8 cellular contexts compared by ENCODE assay signal in genomic region chr3:138186803-138187295, GRCh38. TPM values are rescaled to one million over a fixed set of nuclear protein-coding genes. Genes with fewer than 3 reads are reported as not detected.
DNase-seq lines count a peak whose midpoint lies in the region; ATAC-seq, FAIRE-seq and TF ChIP-seq lines count a peak whose summit lies in the region.

No MANE protein-coding gene starts in this region.

- H3K27ac ChIP-seq in astrocyte (ENCODE audit: low read depth, low read length) = peak overlapping the region; percentile 99
- peak overlapping the region; percentile 99 for H3K27ac ChIP-seq in iPS-18a (ENCODE audit: low read length)
- H3K27ac ChIP-seq in skeletal muscle tissue (ENCODE audit: low read depth, low read length) = peak overlapping the region; percentile 97

- in situ Hi-C loops in HAP-1 (cut with MboI; ENCODE audit: low sequenced_read_pairs) = no loop called here

- no peaks in the 10 kb centered on the region for H3K9me3 Mint-ChIP-seq in T-cell
- H3K9me3 Mint-ChIP-seq in astrocyte (ENCODE audit: unreplicated experiment) = no peaks in the 10 kb centered on the region

- no peaks in the 10 kb centered on the region for H3F3A ChIP-seq in Loucy (ENCODE audit: low read depth)

- H3K4me1 ChIP-seq in HAP-1 (peaks cover 14% of the 10 kb centered on the region), Loucy (ENCODE audit: insufficient read depth, low read length, poor library complexity, severe bottlenecking) (peaks cover 36% of the 10 kb centered on the region), astrocyte (ENCODE audit: insufficient read depth, low read length) (peaks cover 6% of the 10 kb centered on the region), iPS-18a (ENCODE audit: control insufficient read depth, low read depth, low read length) (peaks cover 7% of the 10 kb centered on the region), skeletal muscle tissue (ENCODE audit: control insufficient read depth in 3 of 3, insufficient read depth in 3 of 3, low read length in 3 of 3) (peaks cover 16 to 36% (median 25%) of the 10 kb centered on the region in 3 donors)

- CTCF ChIA-PET in T-cell (lab: Charles Lee) = interaction anchor here (0.6 to 2.4 kb wide), 10 partner anchors 8 to 748 kb away, joined by 3 to 23 read pairs (median 3); partner anchors contain the start of genes DBR1 (in 2 of the 2), CEP70 (in 1 of the 2) and NME9 (in 1 of the 2)

- H3K27me3 Mint-ChIP-seq in T-cell (peaks cover 7 to 14% of the 10 kb centered on the region in 2 donors), astrocyte (ENCODE audit: low read depth, unreplicated experiment) (no peaks in the 10 kb centered on the region)

- H4K20me1 ChIP-seq in Loucy (ENCODE audit: insufficient read depth, low read length, poor library complexity, severe bottlenecking) = peaks cover 42% of the 10 kb centered on the region
- H4K20me1 ChIP-seq in astrocyte (ENCODE audit: insufficient read depth, low read length) = peaks cover 29% of the 10 kb centered on the region

- no peak for FAIRE-seq in astrocyte (lab: Jason Lieb, UNC)

- H3K36me3 Mint-ChIP-seq in T-cell = peaks cover 13% of the 10 kb centered on the region
- peaks cover 2% of the 10 kb centered on the region for H3K36me3 Mint-ChIP-seq in astrocyte (ENCODE audit: low read depth, unreplicated experiment)

- no peaks in the 10 kb centered on the region for H3K9me2 ChIP-seq in Loucy (replicated peaks; ENCODE audit: low read depth, low read length)

- H3K4me2 ChIP-seq in Loucy (ENCODE audit: low read depth, low read length, poor library complexity, severe bottlenecking) (peak overlapping the region; percentile 80), astrocyte (ENCODE audit: low read length) (peak overlapping the region; percentile 92)

- H3K36me3 ChIP-seq in HAP-1 (replicated peaks) (peaks cover 5% of the 10 kb centered on the region), Loucy (ENCODE audit: insufficient read depth, low read length) (0 out of 2 replicates have a peak, but pooled peaks cover 4% of the 10 kb centered on the region), astrocyte (ENCODE audit: insufficient read depth, low read length) (peaks cover 2% of the 10 kb centered on the region), iPS-18a (ENCODE audit: control insufficient read depth, low read depth, low read length) (peaks cover 6% of the 10 kb centered on the region), skeletal muscle tissue (ENCODE audit: control insufficient read depth in 3 of 3, insufficient read depth in 3 of 3, low read length in 3 of 3) (peaks cover 0 to 6% (median 4%) of the 10 kb centered on the region in 3 donors)

- H3K4me3 Mint-ChIP-seq in T-cell (peak overlapping the region; percentile 93 to 98 (median 95)), astrocyte (ENCODE audit: unreplicated experiment) (peak overlapping the region; percentile 93)

- peaks cover 39 to 54% (median 43%) of the 10 kb centered on the region in 3 donors for H3K4me1 Mint-ChIP-seq in T-cell
- peaks cover 10% of the 10 kb centered on the region for H3K4me1 Mint-ChIP-seq in astrocyte (ENCODE audit: low read depth, unreplicated experiment)

- no peak for TF ChIP-seq CTCF in Loucy (conservative IDR thresholded peaks at IDR 0.05; ENCODE audit: low read length)
- TF ChIP-seq CTCF in astrocyte (IDR thresholded peaks at IDR 0.05; ENCODE audit: insufficient read depth, low read depth, low read length) = no peak

- peak; percentile 92 to 97 (median 94) for ATAC-seq in T-cell (replicated peaks in 1 of 4)

- H3K4me3 ChIP-seq in HAP-1 (peak overlapping the region; percentile 90), Loucy (ENCODE audit: low read length, poor library complexity, severe bottlenecking) (peak overlapping the region; percentile 85), astrocyte (ENCODE audit: insufficient read depth, low read depth, low read length) (peak overlapping the region; percentile 96), iPS-18a (ENCODE audit: low read length) (peak overlapping the region; percentile 90), skeletal muscle tissue (ENCODE audit: low read length in 3 of 3) (peak overlapping the region; percentile 89 to 95 (median 92))

- POLR2A ChIA-PET in T-cell (lab: Charles Lee) = interaction anchor here (0.5 to 3.1 kb wide), 8 partner anchors 11 to 1317 kb away, joined by 3 to 16 read pairs (median 5); partner anchors contain the start of gene DBR1 (in 1 of the 2)

- peaks cover 46% of the 10 kb centered on the region for H3K79me2 ChIP-seq in Loucy (ENCODE audit: insufficient read depth, low read length)
- peaks cover 43% of the 10 kb centered on the region for H3K79me2 ChIP-seq in astrocyte (ENCODE audit: insufficient read depth, low read length)

- H3K27me3 ChIP-seq in HAP-1 (ENCODE audit: low read depth) = peaks cover 3% of the 10 kb centered on the region; the same call in 1 of the 2 replicates
- no peaks in the 10 kb centered on the region for H3K27me3 ChIP-seq in Loucy (ENCODE audit: insufficient read depth, low read length, poor library complexity, severe bottlenecking)
- H3K27me3 ChIP-seq in astrocyte (ENCODE audit: insufficient read depth, low read length) = peaks cover 2% of the 10 kb centered on the region
- peaks cover 21% of the 10 kb centered on the region for H3K27me3 ChIP-seq in iPS-18a (ENCODE audit: control insufficient read depth, insufficient read depth, low read length)
- peaks cover 0 to 2% (median 0%) of the 10 kb centered on the region in 3 donors for H3K27me3 ChIP-seq in skeletal muscle tissue (ENCODE audit: control insufficient read depth in 3 of 3, insufficient read depth in 3 of 3, low read length in 3 of 3)

- H3K9me3 ChIP-seq in HAP-1 (no peaks in the 10 kb centered on the region), Loucy (ENCODE audit: insufficient read depth, low read depth, low read length) (no peaks in the 10 kb centered on the region), astrocyte (ENCODE audit: insufficient read depth, low read depth, low read length) (no peaks in the 10 kb centered on the region), iPS-18a (ENCODE audit: control insufficient read depth, low read depth, low read length) (no peaks in the 10 kb centered on the region), skeletal muscle tissue (ENCODE audit: control insufficient read depth in 3 of 3, low read length in 3 of 3) (no peaks in the 10 kb centered on the region)

- DNase-seq in GF-D8 (lab: John Stamatoyannopoulos, UW) (peak; percentile 79), HAP-1 (ENCODE audit: low spot score in 2 of 2) (peak; percentile 86 to 91), T-cell (peak; percentile 76 to 91 (median 86)), astrocyte (ENCODE audit: low read depth) (peak; percentile 61), dedifferentiated amniotic fluid mesenchymal stem cell (ENCODE audit: extremely low spot score) (no peak)

- peak overlapping the region; percentile 97 to 99 for H3K27ac Mint-ChIP-seq in T-cell
- H3K27ac Mint-ChIP-seq in astrocyte (ENCODE audit: unreplicated experiment) = peak overlapping the region; percentile 98

- peak overlapping the region; percentile 80 for H3K9ac ChIP-seq in Loucy (ENCODE audit: low read depth, low read length, poor library complexity, severe bottlenecking)
- H3K9ac ChIP-seq in astrocyte (ENCODE audit: low read length) = peak overlapping the region; percentile 93
- peak overlapping the region; percentile 98 for H3K9ac ChIP-seq in iPS-18a (ENCODE audit: low read length)
- peak overlapping the region; percentile 94 to 99 (median 95) for H3K9ac ChIP-seq in skeletal muscle tissue (ENCODE audit: low read depth in 1 of 3, low read length in 3 of 3)

- H2AFZ ChIP-seq in Loucy (ENCODE audit: low read length) (peak overlapping the region; percentile 99), astrocyte (ENCODE audit: low read depth, low read length) (peak overlapping the region; percentile 100)

RNA-seq across cellular contexts. Expression of gene ARMC8, which starts 0.3 kb away (rescaled TPM):
- total RNA-seq in T-cell = 10 to 100 TPM; 55.0 to 79.8 (median 58.6) TPM
- 33.2 and 36.5 TPM in 2 replicates for total RNA-seq in astrocyte
- total RNA-seq in skeletal muscle tissue = 60.5 TPM

RNA-seq across cellular contexts. Expression of gene DBR1, which starts 12.1 kb away (rescaled TPM):
- total RNA-seq in T-cell (10 to 100 TPM; 13.1 to 32.2 (median 27.2) TPM), astrocyte (14.8 and 14.9 TPM in 2 replicates), skeletal muscle tissue (17.2 TPM)

RNA-seq across cellular contexts. Expression of gene A4GNT, which starts 54.7 kb away (rescaled TPM):
- total RNA-seq in T-cell = not detected
- not detected in 2 replicates for total RNA-seq in astrocyte
- not detected for total RNA-seq in skeletal muscle tissue
